Comparison of ENCODE assay signal across 9 cellular contexts in the genomic region with DNA sequence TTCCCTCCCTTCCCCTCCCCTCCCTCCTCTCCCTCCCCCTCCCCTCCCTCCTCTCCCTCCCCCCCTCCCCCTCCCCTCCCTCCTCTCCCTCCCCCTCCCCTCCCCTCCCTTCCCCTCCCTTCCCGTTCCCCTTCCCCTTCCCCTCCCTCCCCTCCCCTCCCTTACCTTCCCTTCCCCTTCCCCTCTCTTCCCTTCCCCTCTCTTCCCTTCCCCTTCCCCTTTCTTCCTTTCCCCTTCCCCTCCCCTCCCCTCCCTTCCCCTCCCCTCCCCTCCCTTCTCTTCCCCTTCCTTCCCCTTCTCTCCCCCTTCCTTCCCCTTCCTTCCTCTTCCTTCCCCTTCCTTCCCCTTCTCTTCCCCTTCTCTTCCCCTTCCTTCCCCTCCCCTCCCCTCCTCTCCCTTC.
"Had no signal": no experiment of that assay in that cellular context is flagged by ENCODE, and none has a peak within 500 bp of the region (broad histone marks: within the 10 kb centered on the region; RNA-seq: fewer than 3 reads in every experiment).

No MANE protein-coding gene starts in this region.

- H3K27ac ChIP-seq: HL-60, KMS-11 had no signal

- FAIRE-seq: H1, H54 had no signal

- ATAC-seq: GM23338 had no signal

- H3K4me2 ChIP-seq: GM23338, KMS-11 had no signal

- DNase-seq: H9, HCEC 1CT, IMR-90, KBM-7 had no signal

- H3K9ac ChIP-seq: KMS-11 had no signal

- H3K4me3 ChIP-seq: GM23338 had no signal
